Comparison of ENCODE assay signal across 27 cellular contexts in genomic region chr22:23392420-23393121, GRCh38.
"Had no signal": no experiment of that assay in that cellular context is flagged by ENCODE, and none has a peak within 500 bp of the region (broad histone marks: within the 10 kb centered on the region; RNA-seq: fewer than 3 reads in every experiment).

No MANE protein-coding gene starts in this region.

- DNase-seq: activated CD4-positive, alpha-beta T cell treated with anti-CD3 and anti-CD28 coated beads for 36 hours; activated CD4-positive, CD25-positive, alpha-beta regulatory T cell; activated CD8-positive, alpha-beta memory T cell treated with anti-CD3 and anti-CD28 coated beads, Interleukin-2, amount 10 ng/mL, durations not matched to agents 7 days and 5 days; activated CD8-positive, alpha-beta T cell treated with anti-CD3 and anti-CD28 coated beads, Interleukin-2, amount 10 ng/mL, durations not matched to agents 7 days and 5 days; activated gamma-delta T cell; amniotic stem cell; dermis blood vessel endothelial cell; effector CD4-positive, alpha-beta T cell; esophagus squamous epithelium; foreskin melanocyte; left ventricle myocardium inferior; midbrain; occipital lobe; stimulated activated CD4-positive, alpha-beta T cell treated with anti-CD3 and anti-CD28 coated beads, Interleukin-4, amount 100 ng/mL, for 1 hour; stimulated activated naive CD8-positive, alpha-beta T cell treated with anti-CD3 and anti-CD28 coated beads, Interleukin-15, Interleukin-2, amounts not matched to agents 100 U/mL and 50 U/mL, for 24 hours; T-helper 1 cell; testis had no signal

- H3K27ac Mint-ChIP-seq: activated CD4-positive, alpha-beta T cell treated with anti-CD3 and anti-CD28 coated beads for 36 hours; activated CD8-positive, alpha-beta memory T cell treated with anti-CD3 and anti-CD28 coated beads, Interleukin-2, amount 10 ng/mL, durations not matched to agents 7 days and 5 days; activated CD8-positive, alpha-beta T cell treated with anti-CD3 and anti-CD28 coated beads, Interleukin-2, amount 10 ng/mL, durations not matched to agents 7 days and 5 days; naive thymus-derived CD8-positive, alpha-beta T cell; T-helper 2 cell treated with Interferon-gamma antibody and Interleukin-4, amounts not matched to agents 5 μg/mL and 100 μg/mL, for 36 hours had no signal

- FAIRE-seq: islet of Langerhans had no signal

- H3K9me3 ChIP-seq: breast epithelium, esophagus squamous epithelium, left ventricle myocardium inferior, right atrium auricular region, testis had no signal

- H3K4me1 ChIP-seq: breast epithelium, esophagus squamous epithelium, left ventricle myocardium inferior, right atrium auricular region had no signal

- ATAC-seq: activated CD4-positive, alpha-beta T cell treated with anti-CD3 and anti-CD28 coated beads for 36 hours; activated CD8-positive, alpha-beta memory T cell treated with anti-CD3 and anti-CD28 coated beads, Interleukin-2, amount 10 ng/mL, durations not matched to agents 7 days and 5 days; activated CD8-positive, alpha-beta T cell treated with anti-CD3 and anti-CD28 coated beads, Interleukin-2, amount 10 ng/mL, durations not matched to agents 7 days and 5 days; naive thymus-derived CD8-positive, alpha-beta T cell; SK-N-SH treated with all-trans-retinoic acid at 6 μM for 48 hours; stimulated activated naive CD8-positive, alpha-beta T cell treated with anti-CD3 and anti-CD28 coated beads, Interleukin-15, Interleukin-2, amounts not matched to agents 100 U/mL and 50 U/mL, for 24 hours had no signal

- H3K36me3 Mint-ChIP-seq: activated CD8-positive, alpha-beta memory T cell treated with anti-CD3 and anti-CD28 coated beads, Interleukin-2, amount 10 ng/mL, durations not matched to agents 7 days and 5 days; activated naive CD4-positive, alpha-beta T cell treated with anti-CD3 and anti-CD28 coated beads, Interleukin-2, amount 10 ng/mL, durations not matched to agents 7 days and 5 days; naive thymus-derived CD8-positive, alpha-beta T cell; type B pancreatic cell had no signal

- H3K27ac ChIP-seq: breast epithelium, esophagus squamous epithelium, left ventricle myocardium inferior, right atrium auricular region, testis had no signal

- H3K4me3 Mint-ChIP-seq: activated CD4-positive, alpha-beta T cell treated with anti-CD3 and anti-CD28 coated beads for 36 hours; activated CD8-positive, alpha-beta memory T cell treated with anti-CD3 and anti-CD28 coated beads, Interleukin-2, amount 10 ng/mL, durations not matched to agents 7 days and 5 days; activated CD8-positive, alpha-beta T cell treated with anti-CD3 and anti-CD28 coated beads, Interleukin-2, amount 10 ng/mL, durations not matched to agents 7 days and 5 days; activated naive CD4-positive, alpha-beta T cell treated with anti-CD3 and anti-CD28 coated beads, Interleukin-2, amount 10 ng/mL, durations not matched to agents 7 days and 5 days; central memory CD8-positive, alpha-beta T cell; naive thymus-derived CD8-positive, alpha-beta T cell; neural crest cell; T-helper 2 cell treated with Interferon-gamma antibody and Interleukin-4, amounts not matched to agents 5 μg/mL and 100 μg/mL, for 36 hours; type B pancreatic cell had no signal

- H3K9me3 Mint-ChIP-seq: activated naive CD4-positive, alpha-beta T cell treated with anti-CD3 and anti-CD28 coated beads, Interleukin-2, amount 10 ng/mL, durations not matched to agents 7 days and 5 days; central memory CD8-positive, alpha-beta T cell; naive thymus-derived CD8-positive, alpha-beta T cell; neural crest cell; T-helper 2 cell treated with Interferon-gamma antibody and Interleukin-4, amounts not matched to agents 5 μg/mL and 100 μg/mL, for 36 hours; type B pancreatic cell had no signal

- H3K36me3 ChIP-seq: breast epithelium, esophagus squamous epithelium, left ventricle myocardium inferior, right atrium auricular region had no signal

- H3K4me1 Mint-ChIP-seq: activated CD4-positive, alpha-beta T cell treated with anti-CD3 and anti-CD28 coated beads for 36 hours; activated naive CD4-positive, alpha-beta T cell treated with anti-CD3 and anti-CD28 coated beads, Interleukin-2, amount 10 ng/mL, durations not matched to agents 7 days and 5 days; central memory CD8-positive, alpha-beta T cell; naive thymus-derived CD8-positive, alpha-beta T cell; neural crest cell had no signal

- H3K27me3 ChIP-seq: breast epithelium, esophagus squamous epithelium, right atrium auricular region, testis had no signal

- H3K4me3 ChIP-seq: breast epithelium, esophagus squamous epithelium, left ventricle myocardium inferior, right atrium auricular region, testis had no signal

- H3K27me3 Mint-ChIP-seq: activated CD4-positive, alpha-beta T cell treated with anti-CD3 and anti-CD28 coated beads for 36 hours; activated CD8-positive, alpha-beta memory T cell treated with anti-CD3 and anti-CD28 coated beads, Interleukin-2, amount 10 ng/mL, durations not matched to agents 7 days and 5 days; activated naive CD4-positive, alpha-beta T cell treated with anti-CD3 and anti-CD28 coated beads, Interleukin-2, amount 10 ng/mL, durations not matched to agents 7 days and 5 days; central memory CD8-positive, alpha-beta T cell; naive thymus-derived CD8-positive, alpha-beta T cell; type B pancreatic cell had no signal
